8 cellular contexts compared by ENCODE assay signal in the genomic region with DNA sequence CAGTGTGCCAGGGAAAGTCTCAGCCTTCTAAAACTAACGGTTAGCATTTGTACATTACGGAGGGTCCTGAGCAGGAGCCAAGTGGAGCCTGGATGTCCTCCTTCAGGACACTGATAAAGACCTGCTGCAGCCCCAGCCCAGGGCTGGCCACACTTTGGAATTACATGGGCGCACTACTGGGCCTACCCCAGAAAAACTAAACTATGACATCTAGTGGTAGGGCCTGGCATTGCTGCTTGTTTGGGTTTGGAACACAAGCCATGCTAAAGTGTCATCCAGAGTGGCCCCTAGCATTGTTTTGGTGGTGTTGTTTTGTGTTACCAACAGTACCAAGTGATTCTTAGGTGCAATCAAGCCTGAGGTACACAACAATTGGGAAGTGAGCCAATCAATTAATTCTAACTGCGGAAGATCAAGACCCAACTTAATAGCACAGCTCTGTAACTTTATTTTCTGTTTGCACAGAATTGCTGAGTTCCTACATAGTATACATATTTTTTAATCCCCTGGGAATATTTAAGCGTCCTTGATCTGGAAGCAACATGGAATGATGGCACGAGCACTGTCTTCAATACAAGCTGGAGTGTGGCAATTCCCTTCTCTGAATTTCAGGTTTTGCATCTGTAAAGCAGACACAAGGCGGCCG.
DNase-seq lines count a peak whose midpoint lies in the region; ATAC-seq and TF ChIP-seq lines count a peak whose summit lies in the region.

No MANE protein-coding gene starts in this region.

- H3K27ac Mint-ChIP-seq in activated B cell treated with CpG ODN at 0.5 μM for 24 hours, result no peak overlapping the region
- no peak overlapping the region for H3K27ac Mint-ChIP-seq in natural killer cell

- H3K4me3 Mint-ChIP-seq in activated B cell treated with CpG ODN at 0.5 μM for 24 hours, result peak overlapping the region; percentile 42
- no peak overlapping the region for H3K4me3 Mint-ChIP-seq in natural killer cell

- intact Hi-C loops in activated B cell treated with CpG ODN at 0.5 μM for 24 hours (cut with micrococcal nuclease), result loop anchor here (1.0 to 2.0 kb wide), 5 partner anchors 11 to 561 kb away; no protein-coding TSS in a partner anchor
- intact Hi-C loops in natural killer cell (cut with micrococcal nuclease), result no loop called here

- H3K9me3 Mint-ChIP-seq in activated B cell treated with CpG ODN at 0.5 μM for 24 hours, result no peaks in the 10 kb centered on the region
- no peaks in the 10 kb centered on the region for H3K9me3 Mint-ChIP-seq in natural killer cell

- ATAC-seq in activated B cell treated with CpG ODN at 0.5 μM for 24 hours (ENCODE audit: low read depth), result peak; percentile 80
- ATAC-seq in natural killer cell, result peak in 2 of 3 donors; percentile 63 to 67
- no peak for ATAC-seq in GM19328 (IDR thresholded peaks at IDR 0.05; ENCODE audit: unreplicated experiment)

- no peak overlapping the region for H3K4me3 ChIP-seq in fibroblast of mammary gland (ENCODE audit: control insufficient read depth, low read depth, low read length)

- TF ChIP-seq CTCF in 22Rv1 (IDR thresholded peaks at IDR 0.05), result peak; percentile 87
- peak; percentile 87 for TF ChIP-seq CTCF in LNCAP (IDR thresholded peaks at IDR 0.05)
- TF ChIP-seq CTCF in activated B cell treated with CpG ODN at 0.5 μM for 24 hours (IDR thresholded peaks at IDR 0.05), result peak; percentile 73
- TF ChIP-seq CTCF in fibroblast of mammary gland (conservative IDR thresholded peaks at IDR 0.05; ENCODE audit: control insufficient read depth, insufficient read depth, low read depth, low read length), result peak; percentile 94
- peak; percentile 53 for TF ChIP-seq CTCF in natural killer cell (IDR thresholded peaks at IDR 0.05)

- H3K4me1 Mint-ChIP-seq in activated B cell treated with CpG ODN at 0.5 μM for 24 hours (peaks cover 55% of the 10 kb centered on the region), natural killer cell (no peaks in the 10 kb centered on the region)

- POLR2A ChIA-PET in activated B cell treated with CpG ODN at 0.5 μM for 24 hours (lab: Charles Lee), result interaction anchor here (0.7 to 1.1 kb wide), 3 partner anchors 17 to 60 kb away, joined by 3 to 6 read pairs (median 3); no protein-coding TSS in a partner anchor

- H3K27me3 Mint-ChIP-seq in activated B cell treated with CpG ODN at 0.5 μM for 24 hours (no peaks in the 10 kb centered on the region), natural killer cell (ENCODE audit: low read depth in 2 of 2) (no peaks in the 10 kb centered on the region)

- CTCF ChIA-PET in activated B cell treated with CpG ODN at 0.5 μM for 24 hours (lab: Charles Lee), result interaction anchor here (0.6 to 4.1 kb wide), 10 partner anchors 10 to 561 kb away, joined by 3 to 130 read pairs (median 7); no protein-coding TSS in a partner anchor

- H3K27ac ChIP-seq in 22Rv1, result no peak overlapping the region

- DNase-seq in EL (peak; percentile 2), activated B cell treated with CpG ODN at 0.5 μM for 24 hours (peak; percentile 30), fibroblast of mammary gland (ENCODE audit: low read depth) (peak; percentile 52), natural killer cell (no peak), HPDE6-E6E7 (ENCODE audit: extremely low spot score) (no peak)

- H3K36me3 Mint-ChIP-seq in activated B cell treated with CpG ODN at 0.5 μM for 24 hours (ENCODE audit: low read depth) (no peaks in the 10 kb centered on the region), natural killer cell (no peaks in the 10 kb centered on the region)

Comparison
In these comparisons a context has a peak if more than half of its experiments do, and no peak if none do; other contexts are left out.
1. DNase-seq: peak in EL (single experiment), activated B cell treated with CpG ODN at 0.5 μM for 24 hours (single experiment) and fibroblast of mammary gland (single experiment); none in natural killer cell (single experiment) and HPDE6-E6E7 (single experiment).
2. Peak in every context shown above with its lines, with median percentiles within 50 percentile points of each other: CTCF ChIP-seq.